In the genomic region with DNA sequence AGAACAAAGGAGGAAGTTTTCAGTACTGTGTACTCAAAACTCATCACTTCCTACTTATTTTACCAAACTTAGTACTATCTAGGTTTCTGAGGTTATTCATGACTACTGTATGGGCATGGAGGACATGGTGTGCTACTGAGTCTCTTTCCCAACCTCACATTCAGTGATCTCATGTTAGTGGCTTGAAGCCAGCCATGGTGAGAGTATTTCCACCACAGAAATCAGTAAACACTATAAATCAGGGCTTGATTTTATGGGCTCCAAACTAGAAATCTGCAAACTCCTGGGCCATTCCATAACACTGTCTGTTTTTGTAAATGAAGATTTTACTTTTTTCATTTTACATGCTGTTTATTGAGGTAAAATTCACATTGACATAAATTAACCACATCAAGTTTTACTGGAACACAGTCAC, we compare ENCODE assay signal across 1 cellular context.
TF ChIP-seq lines count a peak whose summit lies in the region.

No MANE protein-coding gene starts in this region.

TF ChIP-seq in K562, 482 proteins besides CTCF, POLR2A, EP300 and RAD21:
- TF ChIP-seq, protein P1, sequence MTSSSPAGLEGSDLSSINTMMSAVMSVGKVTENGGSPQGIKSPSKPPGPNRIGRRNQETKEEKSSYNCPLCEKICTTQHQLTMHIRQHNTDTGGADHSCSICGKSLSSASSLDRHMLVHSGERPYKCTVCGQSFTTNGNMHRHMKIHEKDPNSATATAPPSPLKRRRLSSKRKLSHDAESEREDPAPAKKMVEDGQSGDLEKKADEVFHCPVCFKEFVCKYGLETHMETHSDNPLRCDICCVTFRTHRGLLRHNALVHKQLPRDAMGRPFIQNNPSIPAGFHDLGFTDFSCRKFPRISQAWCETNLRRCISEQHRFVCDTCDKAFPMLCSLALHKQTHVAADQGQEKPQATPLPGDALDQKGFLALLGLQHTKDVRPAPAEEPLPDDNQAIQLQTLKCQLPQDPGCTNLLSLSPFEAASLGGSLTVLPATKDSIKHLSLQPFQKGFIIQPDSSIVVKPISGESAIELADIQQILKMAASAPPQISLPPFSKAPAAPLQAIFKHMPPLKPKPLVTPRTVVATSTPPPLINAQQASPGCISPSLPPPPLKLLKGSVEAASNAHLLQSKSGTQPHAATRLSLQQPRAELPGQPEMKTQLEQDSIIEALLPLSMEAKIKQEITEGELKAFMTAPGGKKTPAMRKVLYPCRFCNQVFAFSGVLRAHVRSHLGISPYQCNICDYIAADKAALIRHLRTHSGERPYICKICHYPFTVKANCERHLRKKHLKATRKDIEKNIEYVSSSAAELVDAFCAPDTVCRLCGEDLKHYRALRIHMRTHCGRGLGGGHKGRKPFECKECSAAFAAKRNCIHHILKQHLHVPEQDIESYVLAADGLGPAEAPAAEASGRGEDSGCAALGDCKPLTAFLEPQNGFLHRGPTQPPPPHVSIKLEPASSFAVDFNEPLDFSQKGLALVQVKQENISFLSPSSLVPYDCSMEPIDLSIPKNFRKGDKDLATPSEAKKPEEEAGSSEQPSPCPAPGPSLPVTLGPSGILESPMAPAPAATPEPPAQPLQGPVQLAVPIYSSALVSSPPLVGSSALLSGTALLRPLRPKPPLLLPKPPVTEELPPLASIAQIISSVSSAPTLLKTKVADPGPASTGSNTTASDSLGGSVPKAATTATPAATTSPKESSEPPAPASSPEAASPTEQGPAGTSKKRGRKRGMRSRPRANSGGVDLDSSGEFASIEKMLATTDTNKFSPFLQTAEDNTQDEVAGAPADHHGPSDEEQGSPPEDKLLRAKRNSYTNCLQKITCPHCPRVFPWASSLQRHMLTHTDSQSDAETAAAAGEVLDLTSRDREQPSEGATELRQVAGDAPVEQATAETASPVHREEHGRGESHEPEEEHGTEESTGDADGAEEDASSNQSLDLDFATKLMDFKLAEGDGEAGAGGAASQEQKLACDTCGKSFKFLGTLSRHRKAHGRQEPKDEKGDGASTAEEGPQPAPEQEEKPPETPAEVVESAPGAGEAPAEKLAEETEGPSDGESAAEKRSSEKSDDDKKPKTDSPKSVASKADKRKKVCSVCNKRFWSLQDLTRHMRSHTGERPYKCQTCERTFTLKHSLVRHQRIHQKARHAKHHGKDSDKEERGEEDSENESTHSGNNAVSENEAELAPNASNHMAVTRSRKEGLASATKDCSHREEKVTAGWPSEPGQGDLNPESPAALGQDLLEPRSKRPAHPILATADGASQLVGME (CRISPR knock-in tag; IDR thresholded peaks at IDR 0.05): no peak
- TF ChIP-seq KDM1A (IDR thresholded peaks at IDR 0.05) (0 out of 4 replicates have a peak, but pooled peaks of 1 of the 2 experiments have one; percentile 40), MEIS2 (IDR thresholded peaks at IDR 0.05; ENCODE audit: partially characterized antibody) (peak; percentile 17), RBBP5 (IDR thresholded peaks at IDR 0.05; ENCODE audit: borderline replicate concordance, insufficient read depth, low read length, poor library complexity, severe bottlenecking) (no peak)
- TF ChIP-seq, protein P2, sequence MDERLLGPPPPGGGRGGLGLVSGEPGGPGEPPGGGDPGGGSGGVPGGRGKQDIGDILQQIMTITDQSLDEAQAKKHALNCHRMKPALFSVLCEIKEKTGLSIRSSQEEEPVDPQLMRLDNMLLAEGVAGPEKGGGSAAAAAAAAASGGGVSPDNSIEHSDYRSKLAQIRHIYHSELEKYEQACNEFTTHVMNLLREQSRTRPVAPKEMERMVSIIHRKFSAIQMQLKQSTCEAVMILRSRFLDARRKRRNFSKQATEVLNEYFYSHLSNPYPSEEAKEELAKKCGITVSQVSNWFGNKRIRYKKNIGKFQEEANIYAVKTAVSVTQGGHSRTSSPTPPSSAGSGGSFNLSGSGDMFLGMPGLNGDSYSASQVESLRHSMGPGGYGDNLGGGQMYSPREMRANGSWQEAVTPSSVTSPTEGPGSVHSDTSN (CRISPR knock-in tag; IDR thresholded peaks at IDR 0.05; ENCODE audit: low read depth): no peak
- TF ChIP-seq, protein P2 (tag; conservative IDR thresholded peaks at IDR 0.05; ENCODE audit: low read depth): 0 out of 2 replicates have a peak, but pooled peaks have one; percentile 33
